18 cellular contexts compared by ENCODE assay signal in genomic region chr2:205077159-205077558, GRCh38.
A peak's percentile ranks its signal among the peaks of the same experiment; 100 is the strongest.
DNase-seq lines count a peak whose midpoint lies in the region; ATAC-seq lines count a peak whose summit lies in the region.
"Had no signal": no experiment of that assay in that cellular context is flagged by ENCODE, and none has a peak within 500 bp of the region (broad histone marks: within the 10 kb centered on the region; RNA-seq: fewer than 3 reads in every experiment).

No MANE protein-coding gene starts in this region.

- peaks cover 36% of the 10 kb centered on the region for H3K36me3 Mint-ChIP-seq in activated naive CD4-positive, alpha-beta T cell treated with anti-CD3 and anti-CD28 coated beads, Interleukin-2, amount 10 ng/mL, durations not matched to agents 7 days and 5 days
- peaks cover 21% of the 10 kb centered on the region for H3K36me3 Mint-ChIP-seq in T-helper 2 cell treated with Interferon-gamma antibody and Interleukin-4, amounts not matched to agents 5 μg/mL and 100 μg/mL, for 36 hours (ENCODE audit: low read depth)
- H3K36me3 Mint-ChIP-seq in activated naive CD8-positive, alpha-beta T cell treated with anti-CD3 and anti-CD28 coated beads, Interleukin-2, amount 50 U/mL, for 24 hours (ENCODE audit: low read depth), result no peaks in the 10 kb centered on the region
- H3K36me3 Mint-ChIP-seq: stimulated activated naive B cell treated with anti-CD40 and anti-IgM and Interleukin-4, amounts not matched to agents 10 μg/mL and 1 μg/mL and 100 μg/mL, for 72 hours had no signal

- H3K4me3 Mint-ChIP-seq in activated naive CD4-positive, alpha-beta T cell treated with anti-CD3 and anti-CD28 coated beads, Interleukin-2, amount 10 ng/mL, durations not matched to agents 7 days and 5 days, result peak overlapping the region; percentile 31
- peak overlapping the region; percentile 74 for H3K4me3 Mint-ChIP-seq in T-helper 2 cell treated with Interferon-gamma antibody and Interleukin-4, amounts not matched to agents 5 μg/mL and 100 μg/mL, for 36 hours
- H3K4me3 Mint-ChIP-seq in activated naive CD8-positive, alpha-beta T cell treated with anti-CD3 and anti-CD28 coated beads, Interleukin-2, amount 50 U/mL, for 24 hours, result peak overlapping the region; percentile 42
- H3K4me3 Mint-ChIP-seq: GM23338; neural crest cell; stimulated activated naive B cell treated with anti-CD40 and anti-IgM and Interleukin-4, amounts not matched to agents 10 μg/mL and 1 μg/mL and 100 μg/mL, for 72 hours had no signal

- peak; percentile 33 for DNase-seq in activated naive CD4-positive, alpha-beta T cell treated with anti-CD3 and anti-CD28 coated beads, Interleukin-2, amount 10 ng/mL, durations not matched to agents 7 days and 5 days
- DNase-seq in activated naive CD4-positive, alpha-beta T cell (lab: John Stamatoyannopoulos, UW), result no peak
- DNase-seq in T-helper 2 cell treated with Interferon-gamma antibody and Interleukin-4, amounts not matched to agents 5 μg/mL and 100 μg/mL, for 36 hours (ENCODE audit: low spot score), result no peak
- DNase-seq in activated naive CD8-positive, alpha-beta T cell treated with anti-CD3 and anti-CD28 coated beads, Interleukin-2, amount 50 U/mL, for 24 hours, result no peak
- DNase-seq in globus pallidus (ENCODE audit: low spot score), result no peak
- DNase-seq in islet precursor cell, result no peak
- DNase-seq: activated CD8-positive, alpha-beta memory T cell treated with anti-CD3 and anti-CD28 coated beads for 24 hours; activated gamma-delta T cell treated with Interleukin-2 at 50 U/mL for 16 hours; left ventricle myocardium inferior; NCI-H2171 treated with DMSO at 0.1 percent for 48 hours; NCI-H526 treated with DMSO at 0.1 percent for 48 hours; Right ventricle myocardium superior; stimulated activated naive B cell treated with anti-CD40 and anti-IgM and Interleukin-4, amounts not matched to agents 10 μg/mL and 1 μg/mL and 100 μg/mL, for 72 hours; thyroid gland had no signal

- H3K9me3 Mint-ChIP-seq in activated naive CD4-positive, alpha-beta T cell treated with anti-CD3 and anti-CD28 coated beads, Interleukin-2, amount 10 ng/mL, durations not matched to agents 7 days and 5 days, result peaks cover 19% of the 10 kb centered on the region
- H3K9me3 Mint-ChIP-seq in T-helper 2 cell treated with Interferon-gamma antibody and Interleukin-4, amounts not matched to agents 5 μg/mL and 100 μg/mL, for 36 hours, result peaks cover 28% of the 10 kb centered on the region
- peaks cover 5% of the 10 kb centered on the region for H3K9me3 Mint-ChIP-seq in activated naive CD8-positive, alpha-beta T cell treated with anti-CD3 and anti-CD28 coated beads, Interleukin-2, amount 50 U/mL, for 24 hours
- H3K9me3 Mint-ChIP-seq: GM23338; neural crest cell; stimulated activated naive B cell treated with anti-CD40 and anti-IgM and Interleukin-4, amounts not matched to agents 10 μg/mL and 1 μg/mL and 100 μg/mL, for 72 hours had no signal

- ATAC-seq in activated naive CD8-positive, alpha-beta T cell treated with anti-CD3 and anti-CD28 coated beads, Interleukin-2, amount 50 U/mL, for 24 hours, result no peak
- no peak for ATAC-seq in GM19023 (IDR thresholded peaks at IDR 0.05; ENCODE audit: unreplicated experiment)
- ATAC-seq in HG02610 (IDR thresholded peaks at IDR 0.05; ENCODE audit: unreplicated experiment), result no peak
- ATAC-seq: stimulated activated naive B cell treated with anti-CD40 and anti-IgM and Interleukin-4, amounts not matched to agents 10 μg/mL and 1 μg/mL and 100 μg/mL, for 72 hours had no signal

- CTCF ChIA-PET in activated naive CD4-positive, alpha-beta T cell treated with anti-CD3 and anti-CD28 coated beads, Interleukin-2, amount 10 ng/mL, durations not matched to agents 7 days and 5 days (lab: Charles Lee), result no interaction called here

- H3K27ac Mint-ChIP-seq in activated naive CD4-positive, alpha-beta T cell treated with anti-CD3 and anti-CD28 coated beads, Interleukin-2, amount 10 ng/mL, durations not matched to agents 7 days and 5 days, result peak overlapping the region; percentile 99
- peak overlapping the region; percentile 87 for H3K27ac Mint-ChIP-seq in T-helper 2 cell treated with Interferon-gamma antibody and Interleukin-4, amounts not matched to agents 5 μg/mL and 100 μg/mL, for 36 hours
- H3K27ac Mint-ChIP-seq in activated naive CD8-positive, alpha-beta T cell treated with anti-CD3 and anti-CD28 coated beads, Interleukin-2, amount 50 U/mL, for 24 hours, result no peak overlapping the region
- H3K27ac Mint-ChIP-seq: GM23338; stimulated activated naive B cell treated with anti-CD40 and anti-IgM and Interleukin-4, amounts not matched to agents 10 μg/mL and 1 μg/mL and 100 μg/mL, for 72 hours had no signal

- H3K4me1 Mint-ChIP-seq in activated naive CD4-positive, alpha-beta T cell treated with anti-CD3 and anti-CD28 coated beads, Interleukin-2, amount 10 ng/mL, durations not matched to agents 7 days and 5 days, result peaks cover 60% of the 10 kb centered on the region
- peaks cover 46% of the 10 kb centered on the region for H3K4me1 Mint-ChIP-seq in T-helper 2 cell treated with Interferon-gamma antibody and Interleukin-4, amounts not matched to agents 5 μg/mL and 100 μg/mL, for 36 hours (ENCODE audit: low read depth)
- peaks cover 35% of the 10 kb centered on the region for H3K4me1 Mint-ChIP-seq in activated naive CD8-positive, alpha-beta T cell treated with anti-CD3 and anti-CD28 coated beads, Interleukin-2, amount 50 U/mL, for 24 hours
- H3K4me1 Mint-ChIP-seq: stimulated activated naive B cell treated with anti-CD40 and anti-IgM and Interleukin-4, amounts not matched to agents 10 μg/mL and 1 μg/mL and 100 μg/mL, for 72 hours had no signal

- no peaks in the 10 kb centered on the region for H3K27me3 Mint-ChIP-seq in activated naive CD4-positive, alpha-beta T cell treated with anti-CD3 and anti-CD28 coated beads, Interleukin-2, amount 10 ng/mL, durations not matched to agents 7 days and 5 days
- no peaks in the 10 kb centered on the region for H3K27me3 Mint-ChIP-seq in T-helper 2 cell treated with Interferon-gamma antibody and Interleukin-4, amounts not matched to agents 5 μg/mL and 100 μg/mL, for 36 hours (ENCODE audit: low read depth)
- no peaks in the 10 kb centered on the region for H3K27me3 Mint-ChIP-seq in activated naive CD8-positive, alpha-beta T cell treated with anti-CD3 and anti-CD28 coated beads, Interleukin-2, amount 50 U/mL, for 24 hours
- H3K27me3 Mint-ChIP-seq: stimulated activated naive B cell treated with anti-CD40 and anti-IgM and Interleukin-4, amounts not matched to agents 10 μg/mL and 1 μg/mL and 100 μg/mL, for 72 hours had no signal
